In the genomic region with DNA sequence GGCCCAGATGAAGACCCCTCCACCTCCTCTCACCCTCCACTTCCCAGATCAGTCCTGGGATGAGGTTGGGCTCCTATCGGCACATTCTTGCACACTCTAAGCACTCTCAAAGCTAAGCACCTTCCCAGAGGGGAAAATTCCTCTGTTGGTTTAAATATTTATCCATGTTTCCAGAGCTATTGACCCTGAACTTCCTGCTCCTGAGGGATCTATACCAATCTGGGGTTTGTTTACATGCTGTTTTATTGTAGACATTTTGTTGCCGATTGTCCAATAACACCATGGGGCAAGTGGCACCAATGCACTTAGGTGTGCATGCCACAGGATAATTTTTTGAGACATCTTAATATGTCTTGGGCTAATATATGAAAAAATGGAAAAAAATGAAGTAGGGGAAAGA, we compare ENCODE assay signal across 26 cellular contexts.
DNase-seq lines count a peak whose midpoint lies in the region; ATAC-seq and TF ChIP-seq lines count a peak whose summit lies in the region.
"Had no signal": no experiment of that assay in that cellular context is flagged by ENCODE, and none has a peak within 500 bp of the region (broad histone marks: within the 10 kb centered on the region; RNA-seq: fewer than 3 reads in every experiment).

No MANE protein-coding gene starts in this region.

- intact Hi-C loops in esophagus muscularis mucosa (cut with DNase I) = no loop called here
- intact Hi-C loops in left lung (cut with DNase I) = no loop called here

- peaks cover 17% of the 10 kb centered on the region for H3K4me1 Mint-ChIP-seq in neural progenitor cell
- H3K4me1 Mint-ChIP-seq: CD14-positive monocyte; CD4-positive, alpha-beta memory T cell; CD4-positive, CD25-positive, alpha-beta regulatory T cell; CD8-positive, alpha-beta memory T cell had no signal

- H3K9ac ChIP-seq in neural progenitor cell = no peak overlapping the region
- H3K9ac ChIP-seq: BLaER1 had no signal

- 68% methylated on average over 2 of the region's 2 CpGs for WGBS in esophagus muscularis mucosa

- TF ChIP-seq EP300 in esophagus muscularis mucosa (IDR thresholded peaks at IDR 0.05) = no peak

- peak; percentile 19 for DNase-seq in esophagus muscularis mucosa (ENCODE audit: extremely low spot score)
- DNase-seq in left lung = no peak
- DNase-seq in neural progenitor cell (ENCODE audit: low spot score) = no peak
- peak; percentile 31 for DNase-seq in renal cortical epithelial cell (ENCODE audit: low read depth)
- DNase-seq in NCI-H2227 (lab: John Stamatoyannopoulos, UW; ENCODE audit: unreplicated experiment) = no peak
- DNase-seq in NCI-H1436 treated with DMSO at 0.1 percent for 48 hours (lab: John Stamatoyannopoulos, UW) = no peak
- DNase-seq in epidermal melanocyte (ENCODE audit: insufficient read length, low spot score) = no peak
- DNase-seq: 8988T; ACHN; BE2C; C1 segment of cervical spinal cord; CD4-positive, alpha-beta memory T cell; CD4-positive, CD25-positive, alpha-beta regulatory T cell; CD8-positive, alpha-beta memory T cell; COR-L47; DMS 273 treated with DMSO at 0.1 percent for 48 hours; DMS153; DMS53; DMS79; DND-41; EL; GDM1 had no signal

- no peak for TF ChIP-seq CTCF in esophagus muscularis mucosa (IDR thresholded peaks at IDR 0.05)
- no peak for TF ChIP-seq CTCF in left lung (IDR thresholded peaks at IDR 0.05)
- no peak for TF ChIP-seq CTCF in neural progenitor cell (IDR thresholded peaks at IDR 0.05)

- H3K79me2 ChIP-seq in neural progenitor cell (ENCODE audit: low read depth) = no peaks in the 10 kb centered on the region

- no peak overlapping the region for H3K4me3 Mint-ChIP-seq in neural progenitor cell
- H3K4me3 Mint-ChIP-seq: CD14-positive monocyte; CD4-positive, alpha-beta memory T cell; CD4-positive, CD25-positive, alpha-beta regulatory T cell; CD8-positive, alpha-beta memory T cell had no signal

- no peaks in the 10 kb centered on the region for H3K4me1 ChIP-seq in esophagus muscularis mucosa
- no peaks in the 10 kb centered on the region for H3K4me1 ChIP-seq in left lung
- H3K4me1 ChIP-seq in neural progenitor cell = peaks cover 5% of the 10 kb centered on the region
- H3K4me1 ChIP-seq: BE2C had no signal

- H3K27me3 ChIP-seq in esophagus muscularis mucosa = no peaks in the 10 kb centered on the region
- H3K27me3 ChIP-seq in left lung = no peaks in the 10 kb centered on the region
- no peaks in the 10 kb centered on the region for H3K27me3 ChIP-seq in neural progenitor cell
- H3K27me3 ChIP-seq: BLaER1 had no signal

- H3K9me3 ChIP-seq in esophagus muscularis mucosa = no peaks in the 10 kb centered on the region
- no peaks in the 10 kb centered on the region for H3K9me3 ChIP-seq in left lung
- no peaks in the 10 kb centered on the region for H3K9me3 ChIP-seq in neural progenitor cell (ENCODE audit: low read depth)
- H3K9me3 ChIP-seq: BE2C had no signal

- H3K36me3 ChIP-seq in esophagus muscularis mucosa (no peaks in the 10 kb centered on the region), left lung (no peaks in the 10 kb centered on the region), neural progenitor cell (no peaks in the 10 kb centered on the region)
- H3K36me3 ChIP-seq: BE2C, BLaER1 had no signal

- H3K27ac ChIP-seq in esophagus muscularis mucosa (replicated peaks in 1 of 4) = no peak overlapping the region
- H3K27ac ChIP-seq in left lung = no peak overlapping the region
- H3K27ac ChIP-seq in neural progenitor cell = no peak overlapping the region
- H3K27ac ChIP-seq: BLaER1 had no signal

- peak overlapping the region; percentile 7 for H2AFZ ChIP-seq in neural progenitor cell (replicated peaks)

- no peaks in the 10 kb centered on the region for H3F3A ChIP-seq in neural progenitor cell (ENCODE audit: low read depth)

- no peak overlapping the region for H3K4me2 ChIP-seq in neural progenitor cell
- H3K4me2 ChIP-seq: BLaER1 had no signal

- TF ChIP-seq POLR2A in esophagus muscularis mucosa (IDR thresholded peaks at IDR 0.05; ENCODE audit: low read depth) = no peak

- peaks cover 3% of the 10 kb centered on the region for H3K9me3 Mint-ChIP-seq in neural progenitor cell

- peak; percentile 64 for ATAC-seq in left lung
- no peak for ATAC-seq in GM21825 (IDR thresholded peaks at IDR 0.05; ENCODE audit: unreplicated experiment)
- ATAC-seq: GM12878 had no signal

- peaks cover 4% of the 10 kb centered on the region for H3K27me3 Mint-ChIP-seq in neural progenitor cell (ENCODE audit: insufficient read depth, low read depth)
- H3K27me3 Mint-ChIP-seq: CD4-positive, alpha-beta memory T cell; CD4-positive, CD25-positive, alpha-beta regulatory T cell; CD8-positive, alpha-beta memory T cell had no signal

- no peak overlapping the region for H3K27ac Mint-ChIP-seq in neural progenitor cell
- H3K27ac Mint-ChIP-seq: CD14-positive monocyte; CD4-positive, alpha-beta memory T cell; CD4-positive, CD25-positive, alpha-beta regulatory T cell; CD8-positive, alpha-beta memory T cell had no signal

- H4K20me1 ChIP-seq in neural progenitor cell (ENCODE audit: low read depth) = no peaks in the 10 kb centered on the region
- H4K20me1 ChIP-seq: BLaER1 had no signal

- no peaks in the 10 kb centered on the region for H3K36me3 Mint-ChIP-seq in neural progenitor cell
- H3K36me3 Mint-ChIP-seq: CD14-positive monocyte; CD4-positive, alpha-beta memory T cell; CD4-positive, CD25-positive, alpha-beta regulatory T cell; CD8-positive, alpha-beta memory T cell had no signal

- H3K4me3 ChIP-seq in esophagus muscularis mucosa (no peak overlapping the region), left lung (no peak overlapping the region), neural progenitor cell (no peak overlapping the region)
- H3K4me3 ChIP-seq: BLaER1, GM12878 had no signal

Comparison
In these comparisons a context has a peak if more than half of its experiments do, and no peak if none do; other contexts are left out.
1. DNase-seq: peak in esophagus muscularis mucosa (single experiment) and renal cortical epithelial cell (single experiment); none in left lung (0 of 2), neural progenitor cell (single experiment), NCI-H2227 (single experiment), NCI-H1436 treated with DMSO at 0.1 percent for 48 hours (single experiment) and epidermal melanocyte (single experiment).